16 cellular contexts compared by ENCODE assay signal in genomic region chr6:137783640-137784198, GRCh38.
"Had no signal": no experiment of that assay in that cellular context is flagged by ENCODE, and none has a peak within 500 bp of the region (broad histone marks: within the 10 kb centered on the region; RNA-seq: fewer than 3 reads in every experiment).

No MANE protein-coding gene starts in this region.

- DNase-seq: activated CD4-positive, alpha-beta T cell treated with anti-CD3 and anti-CD28 coated beads, Interleukin-2, amount 10 ng/mL, durations not matched to agents 24 days and 14 days; activated CD4-positive, CD25-positive, alpha-beta regulatory T cell; activated CD8-positive, alpha-beta memory T cell treated with anti-CD3 and anti-CD28 coated beads, Interleukin-2, amount 50 U/mL, for 48 hours; activated CD8-positive, alpha-beta T cell treated with anti-CD3 and anti-CD28 coated beads, Interleukin-2, amount 10 ng/mL, durations not matched to agents 7 days and 5 days; activated naive CD4-positive, alpha-beta T cell treated with Interleukin-2 at 50 U/mL for 16 hours; anterior cingulate cortex; brain microvascular endothelial cell; cerebellar nuclear complex; erythroblast; foreskin keratinocyte; immature natural killer cell; left cardiac atrium; stimulated activated CD4-positive, alpha-beta T cell treated with anti-CD3 and anti-CD28 coated beads, Interleukin-2, amount 100 ng/mL, for 48 hours had no signal

- H3K27me3 ChIP-seq: brain microvascular endothelial cell, foreskin keratinocyte, thyroid gland had no signal

- H3K4me1 ChIP-seq: parathyroid adenoma, thyroid gland had no signal

- H3K79me2 ChIP-seq: parathyroid adenoma had no signal

- H3K27ac ChIP-seq: brain microvascular endothelial cell, foreskin keratinocyte, parathyroid adenoma, thyroid gland had no signal

- H3K36me3 ChIP-seq: brain microvascular endothelial cell, thyroid gland had no signal

- H3K9me3 ChIP-seq: thyroid gland had no signal

- H2AFZ ChIP-seq: parathyroid adenoma had no signal

- H3K4me3 ChIP-seq: lung, thyroid gland had no signal

- H3K9ac ChIP-seq: parathyroid adenoma had no signal
